Comparison of ENCODE assay signal across 19 cellular contexts in genomic region chr1:178241837-178242236, GRCh38.
A peak's percentile ranks its signal among the peaks of the same experiment; 100 is the strongest.
DNase-seq lines count a peak whose midpoint lies in the region; ATAC-seq, FAIRE-seq and TF ChIP-seq lines count a peak whose summit lies in the region.
"Had no signal": no experiment of that assay in that cellular context is flagged by ENCODE, and none has a peak within 500 bp of the region (broad histone marks: within the 10 kb centered on the region; RNA-seq: fewer than 3 reads in every experiment).

No MANE protein-coding gene starts in this region.

- no peak for FAIRE-seq in GM12878 (lab: Jason Lieb, UNC)

- no peak overlapping the region for H2BK120ac ChIP-seq in mesendoderm (ENCODE audit: low read depth, low read length)

- H3K4me3 ChIP-seq in ACC112 (ENCODE audit: low read depth, low read length) (peak overlapping the region; percentile 30; the same call in 1 of the 2 replicates), GM12878 (no peak overlapping the region), mesendoderm (ENCODE audit: low read length) (no peak overlapping the region), SJCRH30 (no peak overlapping the region), right atrium auricular region (no peak overlapping the region)
- H3K4me3 ChIP-seq: gastrocnemius medialis, stomach, uterus had no signal

- CTCF ChIA-PET in GM12878 (lab: Yijun Ruan, JAX) (no interaction called here), HEK293T (lab: Yijun Ruan, JAX) (interaction anchor here (1.5 kb wide), 1 partner anchor 210 kb away, joined by 4 read pairs; no protein-coding TSS in a partner anchor)

- intact Hi-C loops in GM12878 (cut with micrococcal nuclease; ENCODE audit: unreplicated experiment): no loop called here

- no peak for TF ChIP-seq POLR2A in GM12878 (IDR thresholded peaks at IDR 0.05; ENCODE audit: low read depth, low read length)

- no peaks in the 10 kb centered on the region for H3K27me3 Mint-ChIP-seq in HFFc6 (ENCODE audit: insufficient read depth)
- H3K27me3 Mint-ChIP-seq: activated CD8-positive, alpha-beta T cell treated with anti-CD3 and anti-CD28 coated beads for 36 hours had no signal

- no peak overlapping the region for H3K4me2 ChIP-seq in GM12878 (ENCODE audit: control insufficient read depth, insufficient read depth)
- no peak overlapping the region for H3K4me2 ChIP-seq in mesendoderm (ENCODE audit: low read length)

- peaks cover 4% of the 10 kb centered on the region for H3K79me1 ChIP-seq in mesendoderm (ENCODE audit: low read length)

- H3K18ac ChIP-seq in mesendoderm (ENCODE audit: low read length): no peak overlapping the region

- H3K4me3 Mint-ChIP-seq in HFFc6: peak overlapping the region; percentile 78
- H3K4me3 Mint-ChIP-seq: activated CD8-positive, alpha-beta T cell treated with anti-CD3 and anti-CD28 coated beads for 36 hours; activated T-cell treated with anti-CD3 and anti-CD28 coated beads, Interleukin-2, amount 50 U/mL, for 72 hours; T-helper 1 cell treated with Interleukin-12 subunit alpha and Interleukin-12 subunit beta and Interleukin-4 antibody, amounts not matched to agents 30 μg/mL and 1 μg/mL, for 36 hours had no signal

- no peak overlapping the region for H2BK15ac ChIP-seq in mesendoderm (replicated peaks; ENCODE audit: low read depth)

- H3K79me2 ChIP-seq in ACC112 (ENCODE audit: control insufficient read depth, insufficient read depth, low read length, unreplicated experiment) (peaks cover 52% of the 10 kb centered on the region), GM12878 (ENCODE audit: control insufficient read depth, insufficient read depth, low read length) (no peaks in the 10 kb centered on the region), mesendoderm (ENCODE audit: control insufficient read depth, insufficient read depth, low read length) (peaks cover 3% of the 10 kb centered on the region)

- H2BK5ac ChIP-seq in mesendoderm (ENCODE audit: low read length): no peak overlapping the region

- H3K9me3 ChIP-seq in GM12878 (replicated peaks; ENCODE audit: control insufficient read depth, insufficient read depth, low read length) (no peaks in the 10 kb centered on the region), SJCRH30 (replicated peaks) (no peaks in the 10 kb centered on the region), right atrium auricular region (no peaks in the 10 kb centered on the region)
- H3K9me3 ChIP-seq: gastrocnemius medialis, stomach, uterus had no signal

- peaks cover 26% of the 10 kb centered on the region for H3K36me3 Mint-ChIP-seq in HFFc6 (ENCODE audit: low read depth)

- H3K36me3 ChIP-seq in ACC112 (ENCODE audit: insufficient read depth, low read length): no peaks in the 10 kb centered on the region
- H3K36me3 ChIP-seq in GM12878 (ENCODE audit: control insufficient read depth in 2 of 2, insufficient read depth in 2 of 2, low read length in 1 of 2): no peaks in the 10 kb centered on the region
- no peaks in the 10 kb centered on the region for H3K36me3 ChIP-seq in mesendoderm (ENCODE audit: control insufficient read depth, insufficient read depth, low read length)
- no peaks in the 10 kb centered on the region for H3K36me3 ChIP-seq in SJCRH30
- H3K36me3 ChIP-seq in right atrium auricular region: no peaks in the 10 kb centered on the region
- H3K36me3 ChIP-seq: gastrocnemius medialis, stomach, uterus had no signal

- no peak overlapping the region for H3K4ac ChIP-seq in mesendoderm (ENCODE audit: low read depth, low read length)

- TF ChIP-seq CTCF in HFFc6 (IDR thresholded peaks at IDR 0.05) (peak; percentile 75), GM12878 (IDR thresholded peaks at IDR 0.05 in 2 of 3, conservative IDR thresholded peaks at IDR 0.05 in 1 of 3; ENCODE audit: control insufficient read depth in 2 of 3, extremely low read depth in 1 of 3, insufficient read depth in 1 of 3, low read depth in 3 of 3, low read length in 3 of 3) (no peak), right atrium auricular region (IDR thresholded peaks at IDR 0.05) (peak in 1 of 2 donors; percentile 45)

- H4K8ac ChIP-seq in mesendoderm (ENCODE audit: low read depth, low read length): peak overlapping the region; percentile 13

- RAD21 ChIA-PET in GM12878 (lab: Charles Lee; ENCODE audit: unreplicated experiment): interaction anchor here (0.8 kb wide), 1 partner anchor 9 kb away, joined by 3 read pairs; no protein-coding TSS in a partner anchor

- no peak for TF ChIP-seq EP300 in GM12878 (IDR thresholded peaks at IDR 0.05; ENCODE audit: borderline replicate concordance in 1 of 2, control insufficient read depth in 1 of 2, low read depth in 2 of 2, low read length in 2 of 2)

- peak overlapping the region; percentile 87 for H3K27ac Mint-ChIP-seq in HFFc6
- H3K27ac Mint-ChIP-seq: activated CD8-positive, alpha-beta T cell treated with anti-CD3 and anti-CD28 coated beads for 36 hours; activated T-cell treated with anti-CD3 and anti-CD28 coated beads, Interleukin-2, amount 50 U/mL, for 72 hours; T-helper 1 cell treated with Interleukin-12 subunit alpha and Interleukin-12 subunit beta and Interleukin-4 antibody, amounts not matched to agents 30 μg/mL and 1 μg/mL, for 36 hours had no signal

- SMC1A ChIA-PET in GM12878 (lab: Charles Lee; ENCODE audit: uncharacterized antibody, unreplicated experiment): interaction anchor here (0.5 kb wide), 1 partner anchor 679 kb away, joined by 3 read pairs; no protein-coding TSS in a partner anchor

- in situ Hi-C loops in GM12878 (cut with MboI): no loop called here

- no TSS peak for BruUV-seq in GM12878 (replicated peaks; lab: Mats Ljungman, UMichigan)

- H3K4me1 ChIP-seq in ACC112 (ENCODE audit: control insufficient read depth, insufficient read depth, low read length, unreplicated experiment) (peaks cover 52% of the 10 kb centered on the region), GM12878 (ENCODE audit: control insufficient read depth, insufficient read depth, low read length) (no peaks in the 10 kb centered on the region), mesendoderm (ENCODE audit: control insufficient read depth, low read depth, low read length) (no peaks in the 10 kb centered on the region), SJCRH30 (peaks cover 19% of the 10 kb centered on the region), right atrium auricular region (peaks cover 0 to 6% of the 10 kb centered on the region in 2 donors)
- H3K4me1 ChIP-seq: uterus had no signal

- H2AK5ac ChIP-seq in mesendoderm (ENCODE audit: low read length): no peak overlapping the region

- ATAC-seq in GM12878: peak; percentile 56
- ATAC-seq: activated CD8-positive, alpha-beta T cell treated with anti-CD3 and anti-CD28 coated beads for 36 hours; activated T-cell treated with anti-CD3 and anti-CD28 coated beads, Interleukin-2, amount 50 U/mL, for 72 hours; gastrocnemius medialis; left ventricle myocardium superior had no signal

- H3K27ac ChIP-seq in ACC112 (ENCODE audit: low read depth, low read length) (peak overlapping the region; percentile 99), GM12878 (ENCODE audit: control insufficient read depth, insufficient read depth) (no peak overlapping the region), mesendoderm (ENCODE audit: low read depth, low read length) (no peak overlapping the region), SJCRH30 (no peak overlapping the region), right atrium auricular region (no peak overlapping the region)
- H3K27ac ChIP-seq: gastrocnemius medialis, RWPE1, stomach, uterus had no signal

- TF ChIP-seq RAD21 in GM12878 (IDR thresholded peaks at IDR 0.05; ENCODE audit: insufficient read depth, low read depth, low read length): no peak

- H2AFZ ChIP-seq in ACC112 (ENCODE audit: low read length, unreplicated experiment): no peak overlapping the region
- H2AFZ ChIP-seq in GM12878 (ENCODE audit: control insufficient read depth, low read depth, low read length): no peak overlapping the region

- H3K56ac ChIP-seq in mesendoderm (ENCODE audit: low read length): no peak overlapping the region

- DNase-seq in HFFc6 (no peak), GM12878 (ENCODE audit: low read depth, low spot score) (no peak), mesendoderm (no peak), COLO829 (ENCODE audit: low spot score) (no peak), SJCRH30 (no peak), right atrium auricular region (ENCODE audit: low spot score) (no peak), HEK293T (ENCODE audit: extremely low spot score) (no peak)
- DNase-seq: activated CD8-positive, alpha-beta T cell treated with anti-CD3 and anti-CD28 coated beads for 36 hours; activated T-cell treated with anti-CD3 and anti-CD28 coated beads, Interleukin-2, amount 50 U/mL, for 72 hours; gastrocnemius medialis; KG1; left ventricle myocardium superior; NCI-H1436; posterior cingulate gyrus; stomach; uterus had no signal

- peaks cover 67% of the 10 kb centered on the region for H3K4me1 Mint-ChIP-seq in HFFc6 (ENCODE audit: low read depth)

- H4K20me1 ChIP-seq in GM12878 (ENCODE audit: control insufficient read depth, insufficient read depth): no peaks in the 10 kb centered on the region

- no peaks in the 10 kb centered on the region for H3K27me3 ChIP-seq in ACC112 (ENCODE audit: insufficient read depth, low read length)
- no peaks in the 10 kb centered on the region for H3K27me3 ChIP-seq in GM12878 (replicated peaks in 1 of 2; ENCODE audit: control insufficient read depth in 2 of 2, insufficient read depth in 2 of 2, low read length in 1 of 2)
- no peaks in the 10 kb centered on the region for H3K27me3 ChIP-seq in mesendoderm (ENCODE audit: insufficient read depth, low read length, poor library complexity)
- H3K27me3 ChIP-seq in SJCRH30: no peaks in the 10 kb centered on the region
- no peaks in the 10 kb centered on the region for H3K27me3 ChIP-seq in right atrium auricular region
- H3K27me3 ChIP-seq: gastrocnemius medialis, stomach, uterus had no signal

- no peak overlapping the region for H4K5ac ChIP-seq in mesendoderm (ENCODE audit: low read length)

- peaks cover 7% of the 10 kb centered on the region for H3K9me3 Mint-ChIP-seq in HFFc6
- H3K9me3 Mint-ChIP-seq: activated CD8-positive, alpha-beta T cell treated with anti-CD3 and anti-CD28 coated beads for 36 hours; T-helper 1 cell treated with Interleukin-12 subunit alpha and Interleukin-12 subunit beta and Interleukin-4 antibody, amounts not matched to agents 30 μg/mL and 1 μg/mL, for 36 hours had no signal

- POLR2A ChIA-PET in GM12878 (lab: Charles Lee): no interaction called here
- POLR2A ChIA-PET in HEK293T (lab: Yijun Ruan, JAX): no interaction called here

- no peak overlapping the region for H3K9ac ChIP-seq in GM12878 (ENCODE audit: control insufficient read depth, insufficient read depth, low read length)
- no peak overlapping the region for H3K9ac ChIP-seq in mesendoderm (ENCODE audit: low read length)

- no peak overlapping the region for H3K23ac ChIP-seq in mesendoderm (ENCODE audit: low read length)

TF ChIP-seq in GM12878, 131 proteins besides CTCF, POLR2A, EP300 and RAD21 (continues in another document):
- no peak for TF ChIP-seq ZNF217 (IDR thresholded peaks at IDR 0.05)
- no peak for TF ChIP-seq MEF2B (IDR thresholded peaks at IDR 0.05; ENCODE audit: partially characterized antibody, poor library complexity, severe bottlenecking)
- no peak for TF ChIP-seq RAD51 (IDR thresholded peaks at IDR 0.05)
- no peak for TF ChIP-seq POLR2AphosphoS5 (IDR thresholded peaks at IDR 0.05; ENCODE audit: low read length)

TF ChIP-seq in HEK293T, 16 proteins besides CTCF, POLR2A, EP300 and RAD21 (continues in another document):
- no peak for TF ChIP-seq ELF4 (IDR thresholded peaks at IDR 0.05)
- TF ChIP-seq ARNT (IDR thresholded peaks at IDR 0.05): no peak
- no peak for TF ChIP-seq FOXK2 (IDR thresholded peaks at IDR 0.05)
- TF ChIP-seq HDGF (IDR thresholded peaks at IDR 0.05; ENCODE audit: borderline replicate concordance): no peak
- TF ChIP-seq ZNF384 (IDR thresholded peaks at IDR 0.05): no peak
